11 cellular contexts compared by ENCODE assay signal in the genomic region with DNA sequence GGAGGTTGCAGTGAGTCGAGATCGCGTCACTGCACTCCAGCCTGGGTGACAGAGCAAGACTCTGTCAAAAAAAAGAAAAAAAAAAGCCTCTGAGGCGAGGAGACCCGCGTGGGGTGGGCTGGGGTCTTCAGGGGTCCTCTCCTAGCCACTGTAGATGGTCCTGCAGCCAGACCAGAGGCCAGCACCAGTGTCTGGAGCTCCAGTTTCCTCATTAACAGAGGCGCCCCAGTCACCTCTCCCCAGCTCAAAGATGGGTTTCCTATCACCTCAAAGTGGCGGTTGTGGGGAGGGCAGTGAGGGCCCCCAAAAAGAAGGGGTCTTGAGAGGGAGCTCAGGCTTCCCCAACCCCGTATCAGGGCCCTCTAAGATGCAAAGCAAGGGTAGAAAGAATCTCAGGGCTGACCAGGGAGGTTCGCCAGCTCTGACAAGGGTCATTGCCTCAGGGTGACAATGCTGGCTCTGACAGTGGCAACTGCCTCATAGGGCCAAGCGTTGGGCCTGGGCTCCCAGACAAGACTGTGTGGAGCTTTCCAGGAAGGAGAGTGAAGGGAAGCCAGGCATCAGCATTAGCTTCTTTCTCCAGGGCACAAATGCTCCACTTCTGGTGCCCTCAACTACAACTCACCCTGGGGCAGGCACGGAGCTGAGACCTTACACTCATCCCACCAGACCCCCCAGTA. TPM values are rescaled to one million over a fixed set of nuclear protein-coding genes. Genes with fewer than 3 reads are reported as not detected.
DNase-seq lines count a peak whose midpoint lies in the region; ATAC-seq and TF ChIP-seq lines count a peak whose summit lies in the region.
"Had no signal": no experiment of that assay in that cellular context is flagged by ENCODE, and none has a peak within 500 bp of the region (broad histone marks: within the 10 kb centered on the region; RNA-seq: fewer than 3 reads in every experiment).

No MANE protein-coding gene starts in this region.

- intact Hi-C loops in lower leg skin (cut with DNase I; ENCODE audit: low total_unique reads) = no loop called here
- intact Hi-C loops in vagina (cut with DNase I) = no loop called here

- no peak overlapping the region for H3K4me3 ChIP-seq in SK-N-MC
- no peak overlapping the region for H3K4me3 ChIP-seq in lower leg skin (ENCODE audit: low read depth, poor library complexity, severe bottlenecking)
- no peak overlapping the region for H3K4me3 ChIP-seq in vagina

- TF ChIP-seq CTCF in foreskin keratinocyte (conservative IDR thresholded peaks at IDR 0.05) = no peak
- TF ChIP-seq CTCF in lower leg skin (IDR thresholded peaks at IDR 0.05) = no peak
- TF ChIP-seq CTCF in vagina (IDR thresholded peaks at IDR 0.05) = no peak

- peaks cover 26% of the 10 kb centered on the region for H3K4me1 ChIP-seq in foreskin keratinocyte
- peaks cover 15% of the 10 kb centered on the region for H3K4me1 ChIP-seq in vagina

- ATAC-seq in foreskin keratinocyte = peak; percentile 6
- no peak for ATAC-seq in GM21619 (IDR thresholded peaks at IDR 0.05; ENCODE audit: unreplicated experiment)
- ATAC-seq: HepG2 had no signal

- WGBS in lower leg skin, 2 donors = 64 to 77% methylated on average over 12 of the region's 12 CpGs

- H3K36me3 ChIP-seq in SK-N-MC (ENCODE audit: insufficient read depth, low read length) (no peaks in the 10 kb centered on the region), vagina (no peaks in the 10 kb centered on the region)

- H3K9ac ChIP-seq in SK-N-MC (ENCODE audit: insufficient read length) = no peak overlapping the region

- peak overlapping the region; percentile 35; the same call in 1 of the 2 replicates for H3K27ac ChIP-seq in SK-N-MC
- H3K27ac ChIP-seq in foreskin keratinocyte = no peak overlapping the region
- H3K27ac ChIP-seq in vagina = no peak overlapping the region

- H3K9me3 ChIP-seq in SK-N-MC (ENCODE audit: low read depth, low read length) = no peaks in the 10 kb centered on the region
- no peaks in the 10 kb centered on the region for H3K9me3 ChIP-seq in vagina

- no peak for TF ChIP-seq POLR2A in lower leg skin (IDR thresholded peaks at IDR 0.05)
- TF ChIP-seq POLR2A in vagina (IDR thresholded peaks at IDR 0.05) = no peak

- H3K27me3 ChIP-seq in foreskin keratinocyte (no peaks in the 10 kb centered on the region), vagina (no peaks in the 10 kb centered on the region)

- peak; percentile 49 for DNase-seq in Daoy (ENCODE audit: low read depth)
- DNase-seq in SK-N-MC (ENCODE audit: low read depth, low spot score) = no peak
- no peak for DNase-seq in foreskin keratinocyte
- DNase-seq in nucleus accumbens (lab: John Stamatoyannopoulos, UW) = peak in 37 of 56 donors; percentile 16 to 74 (median 44)
- no peak for DNase-seq in lower leg skin (ENCODE audit: low spot score in 2 of 2)
- DNase-seq in cerebellar nuclear complex (lab: John Stamatoyannopoulos, UW) = no peak
- DNase-seq in vagina (ENCODE audit: extremely low spot score in 2 of 2) = no peak
- DNase-seq: NCI-H345 had no signal

RNA-seq across cellular contexts. Expression of gene STK10, which starts 15.0 kb away (rescaled TPM):
- total RNA-seq in Daoy (2014; rRNA removed; shearing (Covaris generic)) = 18.5 and 20.7 TPM in 2 replicates
- 28.2 and 31.2 TPM in 2 replicates for total RNA-seq in foreskin keratinocyte
- polyA plus RNA-seq in foreskin keratinocyte = 19.4 and 25.6 TPM in 2 replicates
- 10 to 100 TPM; 34.4 to 59.8 (median 40.7) TPM for total RNA-seq in lower leg skin
- total RNA-seq in vagina = 33.9 TPM

RNA-seq across cellular contexts. Expression of gene EFCAB9, which starts 20.9 kb away (rescaled TPM):
- not detected in 2 replicates for total RNA-seq in Daoy (2014; rRNA removed; shearing (Covaris generic))
- not detected in 2 replicates for total RNA-seq in foreskin keratinocyte
- not detected in 2 replicates for polyA plus RNA-seq in foreskin keratinocyte
- total RNA-seq in lower leg skin = not detected
- total RNA-seq in vagina = not detected
- total RNA-seq: fibroblast of villous mesenchyme, HepG2 had no signal
- polyA plus RNA-seq: HepG2 had no signal

Comparison
In these comparisons a context has a peak if more than half of its experiments do, and no peak if none do; other contexts are left out.
1. DNase-seq: peak in Daoy (single experiment) and nucleus accumbens (37 of 56); none in SK-N-MC (single experiment), foreskin keratinocyte (0 of 2), lower leg skin (0 of 2), cerebellar nuclear complex (0 of 2) and vagina (0 of 2).